31 cellular contexts compared by ENCODE assay signal in genomic region chrY:12305456-12305855, GRCh38.
"Had no signal": no experiment of that assay in that cellular context is flagged by ENCODE, and none has a peak within 500 bp of the region (broad histone marks: within the 10 kb centered on the region; RNA-seq: fewer than 3 reads in every experiment).

No MANE protein-coding gene starts in this region.

- H3K4me1 Mint-ChIP-seq: activated CD4-positive, alpha-beta T cell treated with anti-CD3 and anti-CD28 coated beads for 36 hours had no signal

- H3K36me3 ChIP-seq: adrenal gland, cardiac muscle cell, colonic mucosa, gastrocnemius medialis, heart left ventricle had no signal

- H3K9me3 ChIP-seq: adrenal gland, body of pancreas, colonic mucosa, gastrocnemius medialis, heart left ventricle had no signal

- H3K27ac Mint-ChIP-seq: activated CD4-positive, alpha-beta memory T cell treated with anti-CD3 and anti-CD28 coated beads for 36 hours; activated CD4-positive, alpha-beta T cell treated with anti-CD3 and anti-CD28 coated beads for 36 hours; activated CD4-positive, alpha-beta T cell treated with anti-CD3 and anti-CD28 coated beads, Interleukin-2, amount 10 ng/mL, durations not matched to agents 24 days and 14 days; activated CD8-positive, alpha-beta memory T cell treated with anti-CD3 and anti-CD28 coated beads, Interleukin-2, amount 10 ng/mL, durations not matched to agents 7 days and 5 days; activated CD8-positive, alpha-beta T cell treated with anti-CD3 and anti-CD28 coated beads, Interleukin-2, amount 10 ng/mL, durations not matched to agents 7 days and 5 days; activated naive CD4-positive, alpha-beta T cell treated with anti-CD3 and anti-CD28 coated beads for 36 hours; activated naive CD4-positive, alpha-beta T cell treated with anti-CD3 and anti-CD28 coated beads, Interleukin-2, amount 50 U/mL, for 24 hours; activated naive CD8-positive, alpha-beta T cell treated with anti-CD3 and anti-CD28 coated beads for 36 hours; activated naive CD8-positive, alpha-beta T cell treated with anti-CD3 and anti-CD28 coated beads, Interleukin-2, amount 50 U/mL, for 24 hours; activated T-cell treated with anti-CD3 and anti-CD28 coated beads, Interleukin-2, amount 50 U/mL, for 72 hours had no signal

- ATAC-seq: activated CD4-positive, alpha-beta T cell treated with anti-CD3 and anti-CD28 coated beads for 36 hours; activated CD8-positive, alpha-beta memory T cell treated with anti-CD3 and anti-CD28 coated beads, Interleukin-2, amount 10 ng/mL, durations not matched to agents 7 days and 5 days; activated CD8-positive, alpha-beta T cell treated with anti-CD3 and anti-CD28 coated beads, Interleukin-2, amount 10 ng/mL, durations not matched to agents 7 days and 5 days; activated naive CD8-positive, alpha-beta T cell treated with anti-CD3 and anti-CD28 coated beads, Interleukin-2, amount 50 U/mL, for 24 hours; body of pancreas; esophagus mucosa; gastrocnemius medialis; heart left ventricle had no signal

- H3K27me3 Mint-ChIP-seq: activated CD4-positive, alpha-beta memory T cell treated with anti-CD3 and anti-CD28 coated beads for 36 hours; activated CD4-positive, alpha-beta T cell treated with anti-CD3 and anti-CD28 coated beads for 36 hours; activated CD4-positive, alpha-beta T cell treated with anti-CD3 and anti-CD28 coated beads, Interleukin-2, amount 10 ng/mL, durations not matched to agents 24 days and 14 days; activated CD8-positive, alpha-beta memory T cell treated with anti-CD3 and anti-CD28 coated beads, Interleukin-2, amount 10 ng/mL, durations not matched to agents 7 days and 5 days; activated naive CD4-positive, alpha-beta T cell treated with anti-CD3 and anti-CD28 coated beads, Interleukin-2, amount 50 U/mL, for 24 hours; activated naive CD8-positive, alpha-beta T cell treated with anti-CD3 and anti-CD28 coated beads for 36 hours; activated naive CD8-positive, alpha-beta T cell treated with anti-CD3 and anti-CD28 coated beads, Interleukin-2, amount 50 U/mL, for 24 hours had no signal

- H3K27me3 ChIP-seq: adrenal gland, body of pancreas, cardiac muscle cell, colonic mucosa, gastrocnemius medialis, heart left ventricle had no signal

- H3K9me3 Mint-ChIP-seq: activated CD4-positive, alpha-beta T cell treated with anti-CD3 and anti-CD28 coated beads, Interleukin-2, amount 10 ng/mL, durations not matched to agents 24 days and 14 days; activated naive CD4-positive, alpha-beta T cell treated with anti-CD3 and anti-CD28 coated beads, Interleukin-2, amount 50 U/mL, for 24 hours; activated T-cell treated with anti-CD3 and anti-CD28 coated beads, Interleukin-2, amount 50 U/mL, for 72 hours had no signal

- H3K27ac ChIP-seq: adrenal gland, body of pancreas, cardiac muscle cell, colonic mucosa, gastrocnemius medialis, heart left ventricle had no signal

- H3K36me3 Mint-ChIP-seq: activated CD4-positive, alpha-beta memory T cell treated with anti-CD3 and anti-CD28 coated beads for 36 hours; activated naive CD4-positive, alpha-beta T cell treated with anti-CD3 and anti-CD28 coated beads, Interleukin-2, amount 50 U/mL, for 24 hours; activated naive CD8-positive, alpha-beta T cell treated with anti-CD3 and anti-CD28 coated beads for 36 hours had no signal

- H3K4me1 ChIP-seq: adrenal gland, body of pancreas, colonic mucosa, gastrocnemius medialis, heart left ventricle had no signal

- H3K4me3 Mint-ChIP-seq: activated CD4-positive, alpha-beta memory T cell treated with anti-CD3 and anti-CD28 coated beads for 36 hours; activated CD4-positive, alpha-beta T cell treated with anti-CD3 and anti-CD28 coated beads for 36 hours; activated CD4-positive, alpha-beta T cell treated with anti-CD3 and anti-CD28 coated beads, Interleukin-2, amount 10 ng/mL, durations not matched to agents 24 days and 14 days; activated CD8-positive, alpha-beta memory T cell treated with anti-CD3 and anti-CD28 coated beads, Interleukin-2, amount 10 ng/mL, durations not matched to agents 7 days and 5 days; activated CD8-positive, alpha-beta T cell treated with anti-CD3 and anti-CD28 coated beads, Interleukin-2, amount 10 ng/mL, durations not matched to agents 7 days and 5 days; activated naive CD4-positive, alpha-beta T cell treated with anti-CD3 and anti-CD28 coated beads for 36 hours; activated naive CD4-positive, alpha-beta T cell treated with anti-CD3 and anti-CD28 coated beads, Interleukin-2, amount 50 U/mL, for 24 hours; activated naive CD8-positive, alpha-beta T cell treated with anti-CD3 and anti-CD28 coated beads for 36 hours; activated naive CD8-positive, alpha-beta T cell treated with anti-CD3 and anti-CD28 coated beads, Interleukin-2, amount 50 U/mL, for 24 hours; activated T-cell treated with anti-CD3 and anti-CD28 coated beads, Interleukin-2, amount 50 U/mL, for 72 hours had no signal

- H3K4me3 ChIP-seq: adrenal gland, body of pancreas, cardiac muscle cell, colonic mucosa, gastrocnemius medialis, heart left ventricle had no signal

- DNase-seq: activated CD4-positive, alpha-beta memory T cell treated with anti-CD3 and anti-CD28 coated beads for 36 hours; activated CD4-positive, alpha-beta T cell treated with anti-CD3 and anti-CD28 coated beads for 36 hours; activated CD4-positive, alpha-beta T cell treated with anti-CD3 and anti-CD28 coated beads, Interleukin-2, amount 10 ng/mL, durations not matched to agents 24 days and 14 days; activated CD4-positive, CD25-positive, alpha-beta regulatory T cell; activated CD4-positive, CD25-positive, alpha-beta regulatory T cell treated with anti-CD3 and anti-CD28 coated beads, Interleukin-2, amount 50 U/mL, for 72 hours; activated CD8-positive, alpha-beta memory T cell treated with anti-CD3 and anti-CD28 coated beads, Interleukin-2, amount 10 ng/mL, durations not matched to agents 7 days and 5 days; activated CD8-positive, alpha-beta memory T cell treated with anti-CD3 and anti-CD28 coated beads, Interleukin-2, amount 50 U/mL, for 4 hours; activated CD8-positive, alpha-beta T cell treated with anti-CD3 and anti-CD28 coated beads, Interleukin-2, amount 10 ng/mL, durations not matched to agents 7 days and 5 days; activated effector memory CD4-positive, alpha-beta T cell treated with anti-CD3 and anti-CD28 coated beads, Interleukin-2, amount 50 U/mL, for 16 hours; activated naive CD4-positive, alpha-beta T cell treated with anti-CD3 and anti-CD28 coated beads for 36 hours; activated naive CD8-positive, alpha-beta T cell treated with anti-CD3 and anti-CD28 coated beads for 36 hours; activated naive CD8-positive, alpha-beta T cell treated with anti-CD3 and anti-CD28 coated beads, Interleukin-2, amount 50 U/mL, for 24 hours; activated T-cell treated with anti-CD3 and anti-CD28 coated beads, Interleukin-2, amount 50 U/mL, for 1 hour; activated T-cell treated with anti-CD3 and anti-CD28 coated beads, Interleukin-2, amount 50 U/mL, for 72 hours; adrenal gland; amygdala; aorta; body of pancreas; central memory CD4-positive, alpha-beta T cell; cerebellar nuclear complex; colonic mucosa; effector CD8-positive, alpha-beta T cell; foreskin fibroblast; gastrocnemius medialis; glutamatergic neuron; heart left ventricle; hypothalamus; T-helper 2 cell had no signal
